Comparison of ENCODE assay signal across 1 cellular context in genomic region chr5:38557309-38557710, GRCh38.
TF ChIP-seq lines count a peak whose summit lies in the region.

No MANE protein-coding gene starts in this region.

TF ChIP-seq in GM23338, 12 proteins besides CTCF, POLR2A, EP300 and RAD21 (continued from another document):
- no peak for TF ChIP-seq ZNF462 (CRISPR knock-in tag; IDR thresholded peaks at IDR 0.05)
- TF ChIP-seq ETS1 (IDR thresholded peaks at IDR 0.05), result no peak
- no peak for TF ChIP-seq STAT1 (IDR thresholded peaks at IDR 0.05; ENCODE audit: unreplicated experiment)
- no peak for TF ChIP-seq JUNB (IDR thresholded peaks at IDR 0.05; ENCODE audit: unreplicated experiment)
- no peak for TF ChIP-seq EZH2 (IDR thresholded peaks at IDR 0.05; ENCODE audit: low read depth, unreplicated experiment)
- no peak for TF ChIP-seq EZH2phosphoT487 (IDR thresholded peaks at IDR 0.05; ENCODE audit: unreplicated experiment)
- no peak for TF ChIP-seq ZNF331 (CRISPR knock-in tag; IDR thresholded peaks at IDR 0.05; ENCODE audit: low read depth)
- no peak for TF ChIP-seq CREB1 (CRISPR knock-in tag; IDR thresholded peaks at IDR 0.05; ENCODE audit: low read depth)
